ENCODE assay signal across 14 cellular contexts in the genomic region with DNA sequence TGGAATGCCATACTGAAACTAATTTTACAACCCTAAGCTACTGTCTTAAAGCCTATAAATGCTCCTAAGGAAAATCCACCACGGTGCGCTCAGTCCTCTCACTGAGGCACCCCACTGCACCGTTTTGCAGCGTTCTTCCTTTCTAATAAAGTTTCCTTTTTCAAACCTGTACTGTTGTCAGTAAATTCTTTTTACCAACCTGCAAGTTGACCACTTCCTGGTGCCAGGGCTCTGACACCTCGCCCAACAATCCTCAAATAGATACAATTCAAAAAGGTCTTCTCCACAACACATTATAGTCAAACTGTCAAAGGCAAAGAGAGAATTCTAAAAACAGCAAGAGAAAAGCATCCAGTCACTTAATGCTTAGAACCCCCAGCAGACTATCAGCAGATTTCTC. TPM values are rescaled to one million over a fixed set of nuclear protein-coding genes. Genes with fewer than 3 reads are reported as not detected.
DNase-seq lines count a peak whose midpoint lies in the region; ATAC-seq and TF ChIP-seq lines count a peak whose summit lies in the region.
"Had no signal": no experiment of that assay in that cellular context is flagged by ENCODE, and none has a peak within 500 bp of the region (broad histone marks: within the 10 kb centered on the region; RNA-seq: fewer than 3 reads in every experiment).

No MANE protein-coding gene starts in this region.

- peaks cover 43% of the 10 kb centered on the region for H3K36me3 Mint-ChIP-seq in effector memory CD8-positive, alpha-beta T cell (ENCODE audit: insufficient read depth)
- peaks cover 38% of the 10 kb centered on the region for H3K36me3 Mint-ChIP-seq in endothelial cell (ENCODE audit: low read depth, unreplicated experiment)

- in situ Hi-C loops in GM13977 (cut with MboI; ENCODE audit: low pct_unique_long_range_greater_than_20kb, low sequenced_read_pairs, unreplicated experiment): no loop called here

- DNase-seq in stimulated activated CD8-positive, alpha-beta memory T cell treated with anti-CD3 and anti-CD28 coated beads, Interleukin-12 subunit alpha, Interleukin-12 subunit beta, amount 100 ng/mL, for 1 hour (ENCODE audit: low read depth): peak; percentile 17
- no peak for DNase-seq in stimulated activated CD8-positive, alpha-beta memory T cell treated with anti-CD3 and anti-CD28 coated beads, Interleukin-4, amount 100 ng/mL, for 48 hours
- DNase-seq in activated CD4-positive, alpha-beta T cell treated with anti-CD3 and anti-CD28 coated beads, Interleukin-2, amount 50 U/mL, for 48 hours: peak; percentile 13 to 23
- peak in 2 of 3 experiments; percentile 8 to 14 for DNase-seq in effector memory CD8-positive, alpha-beta T cell
- no peak for DNase-seq in NCI-H1105 (lab: John Stamatoyannopoulos, UW)
- DNase-seq in endothelial cell (ENCODE audit: low spot score): no peak
- DNase-seq in GM13977 (ENCODE audit: low spot score): no peak
- DNase-seq: activated CD4-positive, CD25-positive, alpha-beta regulatory T cell; activated gamma-delta T cell treated with Interleukin-2 at 50 U/mL for 16 hours; AML-193; effector CD4-positive, alpha-beta T cell; NCI-H1436 treated with DMSO at 0.1 percent for 48 hours; NCI-H226 had no signal

- peak overlapping the region; percentile 67 to 85 for H3K4me3 Mint-ChIP-seq in effector memory CD8-positive, alpha-beta T cell
- H3K4me3 Mint-ChIP-seq in endothelial cell (ENCODE audit: unreplicated experiment): no peak overlapping the region

- no peaks in the 10 kb centered on the region for H3K27me3 Mint-ChIP-seq in effector memory CD8-positive, alpha-beta T cell
- H3K27me3 Mint-ChIP-seq in endothelial cell (ENCODE audit: unreplicated experiment): peaks cover 3% of the 10 kb centered on the region

- TF ChIP-seq CTCF in endothelial cell (IDR thresholded peaks at IDR 0.05; ENCODE audit: unreplicated experiment) (no peak), GM13977 (IDR thresholded peaks at IDR 0.05; ENCODE audit: extremely low read depth, insufficient read depth, missing control alignments) (no peak)

- H3K9me3 Mint-ChIP-seq in effector memory CD8-positive, alpha-beta T cell: peaks cover 0 to 6% of the 10 kb centered on the region in 2 donors
- H3K9me3 Mint-ChIP-seq in endothelial cell (ENCODE audit: unreplicated experiment): no peaks in the 10 kb centered on the region

- H3K4me1 Mint-ChIP-seq in effector memory CD8-positive, alpha-beta T cell (ENCODE audit: low read depth in 2 of 2): peaks cover 63 to 84% of the 10 kb centered on the region in 2 donors
- peaks cover 28% of the 10 kb centered on the region for H3K4me1 Mint-ChIP-seq in endothelial cell (ENCODE audit: unreplicated experiment)

- peak overlapping the region; percentile 60 to 93 for H3K27ac Mint-ChIP-seq in effector memory CD8-positive, alpha-beta T cell
- no peak overlapping the region for H3K27ac Mint-ChIP-seq in endothelial cell (ENCODE audit: unreplicated experiment)

- ATAC-seq in effector memory CD8-positive, alpha-beta T cell (replicated peaks): peak; percentile 82
- ATAC-seq: Right ventricle myocardium inferior had no signal

RNA-seq across cellular contexts. Expression of gene HERPUD2, which starts 42.8 kb away (rescaled TPM):
- total RNA-seq in endothelial cell (ENCODE audit: unreplicated experiment): 41.0 TPM

Comparison
In these comparisons a context has a peak if more than half of its experiments do, and no peak if none do; other contexts are left out.
1. DNase-seq: peak in stimulated activated CD8-positive, alpha-beta memory T cell treated with anti-CD3 and anti-CD28 coated beads, Interleukin-12 subunit alpha, Interleukin-12 subunit beta, amount 100 ng/mL, for 1 hour (single experiment), activated CD4-positive, alpha-beta T cell treated with anti-CD3 and anti-CD28 coated beads, Interleukin-2, amount 50 U/mL, for 48 hours (2 of 2) and effector memory CD8-positive, alpha-beta T cell (2 of 3); none in stimulated activated CD8-positive, alpha-beta memory T cell treated with anti-CD3 and anti-CD28 coated beads, Interleukin-4, amount 100 ng/mL, for 48 hours (single experiment), NCI-H1105 (single experiment), endothelial cell (single experiment) and GM13977 (single experiment).